1 cellular context compared by ENCODE assay signal in genomic region chr1:26162220-26162703, GRCh38.
A peak's percentile ranks its signal among the peaks of the same experiment; 100 is the strongest.
TF ChIP-seq lines count a peak whose summit lies in the region.

No MANE protein-coding gene starts in this region.

TF ChIP-seq in K562, 482 proteins besides CTCF, POLR2A, EP300 and RAD21 (continued from another document):
- TF ChIP-seq HDAC2 (IDR thresholded peaks at IDR 0.05) (peak; percentile 64; the same call in 1 of the 2 replicates), RREB1 (CRISPR knock-in tag; IDR thresholded peaks at IDR 0.05) (no peak), NR2C2 (CRISPR knock-in tag; IDR thresholded peaks at IDR 0.05) (no peak), NR2C2 (tag; IDR thresholded peaks at IDR 0.05) (0 out of 2 replicates have a peak, but pooled peaks have one; percentile 2), ZNF197 (CRISPR knock-in tag; IDR thresholded peaks at IDR 0.05; ENCODE audit: low read depth) (0 out of 2 replicates have a peak, but pooled peaks have one; percentile 5), NCOA4 (IDR thresholded peaks at IDR 0.05; ENCODE audit: partially characterized antibody) (no peak), ZBTB33 (CRISPR knock-in tag; IDR thresholded peaks at IDR 0.05) (peak; percentile 89), TOE1 (IDR thresholded peaks at IDR 0.05; ENCODE audit: borderline replicate concordance) (peak; percentile 15; the same call in 1 of the 2 replicates), TOE1 (CRISPR knock-in tag; IDR thresholded peaks at IDR 0.05; ENCODE audit: borderline replicate concordance, low read depth) (no peak), MTA1 (IDR thresholded peaks at IDR 0.05; ENCODE audit: borderline replicate concordance) (0 out of 2 replicates have a peak, but pooled peaks have one; percentile 26), PHF20 (IDR thresholded peaks at IDR 0.05; ENCODE audit: partially characterized antibody) (peak; percentile 29)
